In genomic region chr14:74324945-74325361, GRCh38 we compare ENCODE assay signal across 8 cellular contexts. TPM values are rescaled to one million over a fixed set of nuclear protein-coding genes. Genes with fewer than 3 reads are reported as not detected.
DNase-seq lines count a peak whose midpoint lies in the region; ATAC-seq and TF ChIP-seq lines count a peak whose summit lies in the region.

No MANE protein-coding gene starts in this region.

- H3K4me3 ChIP-seq in SJCRH30 (no peak overlapping the region), thoracic aorta (no peak overlapping the region)

- intact Hi-C loops in left cardiac atrium (cut with DNase I), result no loop called here

- DNase-seq in DMS 273 treated with DMSO at 0.1 percent for 48 hours (lab: John Stamatoyannopoulos, UW), result peak; percentile 22
- DNase-seq in HuH-7 (ENCODE audit: low spot score), result peak; percentile 57
- peak; percentile 16 to 66 for DNase-seq in SJCRH30
- peak in 1 of 2 donors; percentile 15 for DNase-seq in foreskin keratinocyte
- DNase-seq in thoracic aorta (ENCODE audit: low spot score), result no peak
- DNase-seq in UCSD-AML1 (lab: John Stamatoyannopoulos, UW; ENCODE audit: unreplicated experiment), result no peak
- DNase-seq in NCI-H187 treated with DMSO at 0.1 percent for 48 hours (lab: John Stamatoyannopoulos, UW), result no peak
- no peak for DNase-seq in left cardiac atrium

- H3K4me1 ChIP-seq in SJCRH30 (peaks cover 12% of the 10 kb centered on the region), foreskin keratinocyte (no peaks in the 10 kb centered on the region), thoracic aorta (ENCODE audit: control insufficient read depth in 1 of 2, low read depth in 2 of 2) (no peaks in the 10 kb centered on the region)

- H3K27me3 ChIP-seq in SJCRH30 (no peaks in the 10 kb centered on the region), foreskin keratinocyte (peaks cover 7% of the 10 kb centered on the region), thoracic aorta (replicated peaks; ENCODE audit: insufficient read depth) (no peaks in the 10 kb centered on the region)

- no peaks in the 10 kb centered on the region for H3K36me3 ChIP-seq in SJCRH30
- H3K36me3 ChIP-seq in thoracic aorta, result no peaks in the 10 kb centered on the region

- no peaks in the 10 kb centered on the region for H3K9me3 ChIP-seq in SJCRH30 (replicated peaks)
- no peaks in the 10 kb centered on the region for H3K9me3 ChIP-seq in thoracic aorta

- peak; percentile 66 for TF ChIP-seq CTCF in foreskin keratinocyte (conservative IDR thresholded peaks at IDR 0.05)
- TF ChIP-seq CTCF in thoracic aorta (IDR thresholded peaks at IDR 0.05), result peak; percentile 42

- H3K27ac ChIP-seq in SJCRH30, result no peak overlapping the region
- H3K27ac ChIP-seq in foreskin keratinocyte, result no peak overlapping the region
- no peak overlapping the region for H3K27ac ChIP-seq in thoracic aorta

- ATAC-seq in foreskin keratinocyte (no peak), thoracic aorta (ENCODE audit: insufficient number of reproducible peaks, low FRiP score, low read depth) (no peak), left cardiac atrium (no peak)

RNA-seq across cellular contexts. Expression of gene ABCD4, which starts 22.2 kb away (rescaled TPM):
- 26.3 and 30.6 TPM in 2 replicates for total RNA-seq in SJCRH30 (2014; rRNA removed; shearing (Covaris generic))
- total RNA-seq in foreskin keratinocyte (14.9 and 16.3 TPM in 2 replicates), thoracic aorta (10 to 100 TPM; 47.7 to 62.4 TPM), left cardiac atrium (10 to 100 TPM; 22.5 to 26.8 TPM)
- 19.3 and 20.0 TPM in 2 replicates for polyA plus RNA-seq in foreskin keratinocyte

RNA-seq across cellular contexts. Expression of gene VRTN, which starts 23.3 kb away (rescaled TPM):
- total RNA-seq in SJCRH30 (2014; rRNA removed; shearing (Covaris generic)), result not detected in 2 replicates
- total RNA-seq in foreskin keratinocyte, result not detected in 2 replicates
- not detected in 2 replicates for polyA plus RNA-seq in foreskin keratinocyte
- total RNA-seq in thoracic aorta, result not detected
- total RNA-seq in left cardiac atrium, result not detected

Comparison
In these comparisons a context has a peak if more than half of its experiments do, and no peak if none do; other contexts are left out.
1. DNase-seq: peak in DMS 273 treated with DMSO at 0.1 percent for 48 hours (single experiment), HuH-7 (single experiment) and SJCRH30 (2 of 2); none in thoracic aorta (single experiment), UCSD-AML1 (single experiment), NCI-H187 treated with DMSO at 0.1 percent for 48 hours (single experiment) and left cardiac atrium (single experiment).